Comparison of ENCODE assay signal across 8 cellular contexts in the genomic region with DNA sequence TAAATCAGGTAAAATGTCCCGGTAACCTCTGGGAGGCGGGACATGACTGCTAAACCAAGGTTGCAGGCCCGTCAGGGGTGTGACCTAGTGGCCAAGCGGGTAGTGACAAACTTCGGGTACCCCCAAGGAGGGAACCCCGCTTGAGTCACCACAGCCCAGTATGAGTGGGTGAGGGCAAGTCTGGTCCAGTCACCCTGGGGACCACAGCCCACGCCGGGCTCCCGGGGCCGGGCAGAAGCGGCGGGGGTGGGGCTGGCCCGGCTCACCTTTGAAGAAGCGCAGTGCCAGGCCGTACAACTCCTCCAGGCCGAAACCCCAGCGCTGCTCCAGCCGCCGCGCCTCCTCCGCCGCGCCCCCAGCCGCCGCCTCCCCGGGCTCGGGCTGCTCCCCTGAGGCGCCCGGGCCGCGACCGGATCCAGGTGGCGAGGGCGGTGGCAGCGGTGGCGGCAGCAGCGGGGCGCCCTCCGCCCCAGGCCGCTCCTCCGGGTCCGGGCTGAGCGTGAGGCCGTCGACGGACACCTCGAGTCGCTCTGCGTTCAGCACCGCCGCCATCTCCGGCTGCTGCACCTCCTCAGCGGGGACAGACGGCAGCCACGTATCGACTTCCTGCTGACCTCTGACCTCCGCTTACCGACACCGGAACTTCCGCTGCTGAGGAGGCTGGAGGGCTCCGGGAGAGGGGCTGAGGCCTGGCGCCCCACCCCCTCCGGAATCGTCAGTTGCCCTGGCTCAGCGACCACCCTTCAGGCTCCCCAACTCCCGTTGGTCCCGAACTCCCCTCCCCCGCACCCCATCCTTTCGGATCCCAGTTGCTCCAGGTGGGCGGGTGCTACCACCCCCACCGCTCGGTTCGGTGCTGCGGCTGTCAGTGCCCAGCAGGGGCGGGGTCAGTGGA. TPM values are rescaled to one million over a fixed set of nuclear protein-coding genes. Genes with fewer than 3 reads are reported as not detected.
A peak's percentile ranks its signal among the peaks of the same experiment; 100 is the strongest.
DNase-seq lines count a peak whose midpoint lies in the region; ATAC-seq and TF ChIP-seq lines count a peak whose summit lies in the region.

Gene ACBD3, minus strand, starts transcription at position 618 of the 895 bp plus-strand sequence. Its CDS starts 66 bp downstream, at position 552.

- H3K9me2 ChIP-seq in SK-N-SH, result no peaks in the 10 kb centered on the region

- TF ChIP-seq CTCF in GM10248 (IDR thresholded peaks at IDR 0.05; ENCODE audit: control extremely low read depth, extremely low read depth, low read depth, missing control alignments) (no peak), SK-N-SH (IDR thresholded peaks at IDR 0.05) (peak; percentile 16; the same call in 1 of the 2 replicates)

- peak within 1 kb of the TSS; percentile 77 for H3K9ac ChIP-seq in SK-N-SH

- TF ChIP-seq RAD21 in SK-N-SH (IDR thresholded peaks at IDR 0.05; ENCODE audit: low read length), result no peak

- peak within 1 kb of the TSS; percentile 78 to 88 for H3K27ac ChIP-seq in SK-N-SH (ENCODE audit: low read depth in 2 of 2, low read length in 1 of 2)

- peak within 1 kb of the TSS; percentile 97 for H3K4me3 Mint-ChIP-seq in activated naive CD4-positive, alpha-beta T cell treated with anti-CD3 and anti-CD28 coated beads, Interleukin-2, amount 10 ng/mL, durations not matched to agents 7 days and 5 days

- peaks cover 0 to 12% of the 10 kb centered on the region in 2 experiments; a peak in 3 of 4 replicates for H3K4me1 ChIP-seq in SK-N-SH (ENCODE audit: control insufficient read depth in 1 of 2, insufficient read depth in 2 of 2, low read depth in 1 of 2, low read length in 1 of 2)

- peak within 1 kb of the TSS; percentile 71 to 82 for H3K4me3 ChIP-seq in SK-N-SH (ENCODE audit: low read depth in 2 of 2, low read length in 1 of 2)

- ATAC-seq in HG02588 (IDR thresholded peaks at IDR 0.05; ENCODE audit: unreplicated experiment), result peak; percentile 89

- H2AFZ ChIP-seq in SK-N-SH (ENCODE audit: low read depth), result peak within 1 kb of the TSS; percentile 97

- peaks cover 20% of the 10 kb centered on the region for H3K36me3 Mint-ChIP-seq in activated naive CD4-positive, alpha-beta T cell treated with anti-CD3 and anti-CD28 coated beads, Interleukin-2, amount 10 ng/mL, durations not matched to agents 7 days and 5 days

- H3K36me3 ChIP-seq in SK-N-SH (replicated peaks in 1 of 2; ENCODE audit: control insufficient read depth in 1 of 2, insufficient read depth in 2 of 2, low read length in 1 of 2), result peaks cover 8 to 25% of the 10 kb centered on the region in 2 experiments

- H3K27me3 Mint-ChIP-seq in activated naive CD4-positive, alpha-beta T cell treated with anti-CD3 and anti-CD28 coated beads, Interleukin-2, amount 10 ng/mL, durations not matched to agents 7 days and 5 days, result no peaks in the 10 kb centered on the region

- H4K20me1 ChIP-seq in SK-N-SH (ENCODE audit: insufficient read depth), result peaks cover 40% of the 10 kb centered on the region

- H3K4me2 ChIP-seq in SK-N-SH, result peak within 1 kb of the TSS; percentile 86

- H3K9me3 ChIP-seq in SK-N-SH, result no peaks in the 10 kb centered on the region

- DNase-seq in GM10248 (ENCODE audit: extremely low spot score) (peak; percentile 96), NCI-H1092 (lab: John Stamatoyannopoulos, UW) (peak; percentile 90), SK-N-SH (peak; percentile 98), germinal center (ENCODE audit: low spot score) (peak; percentile 89), nucleus accumbens (lab: John Stamatoyannopoulos, UW) (peak; percentile 6 to 93 (median 81)), superior temporal gyrus (ENCODE audit: extremely low spot score) (peak; percentile 93)
- peak; percentile 92 for DNase-seq in activated naive CD4-positive, alpha-beta T cell treated with anti-CD3 and anti-CD28 coated beads, Interleukin-2, amount 10 ng/mL, durations not matched to agents 7 days and 5 days

- H3K79me2 ChIP-seq in SK-N-SH (ENCODE audit: insufficient read depth), result peaks cover 55% of the 10 kb centered on the region

- H3K27ac Mint-ChIP-seq in activated naive CD4-positive, alpha-beta T cell treated with anti-CD3 and anti-CD28 coated beads, Interleukin-2, amount 10 ng/mL, durations not matched to agents 7 days and 5 days, result peak within 1 kb of the TSS; percentile 95

- no peak for TF ChIP-seq EP300 in SK-N-SH (IDR thresholded peaks at IDR 0.05; ENCODE audit: borderline replicate concordance in 1 of 2, low read depth in 1 of 2, low read length in 1 of 2)

- peaks cover 12% of the 10 kb centered on the region for H3F3A ChIP-seq in SK-N-SH (replicated peaks; ENCODE audit: insufficient read depth)

- CTCF ChIA-PET in GM10248 (lab: Yijun Ruan, JAX), result interaction anchor here (1.0 to 2.7 kb wide), 6 partner anchors 11 to 194 kb away, joined by 3 to 19 read pairs (median 6); no protein-coding TSS in a partner anchor
- CTCF ChIA-PET in SK-N-SH (lab: Yijun Ruan, JAX), result interaction anchor here (0.8 to 7.1 kb wide), 7 partner anchors 11 to 147 kb away, joined by 3 to 48 read pairs (median 5); no protein-coding TSS in a partner anchor
- CTCF ChIA-PET in activated naive CD4-positive, alpha-beta T cell treated with anti-CD3 and anti-CD28 coated beads, Interleukin-2, amount 10 ng/mL, durations not matched to agents 7 days and 5 days (lab: Charles Lee), result interaction anchor here (0.9 kb wide), 1 partner anchor 19 kb away, joined by 3 read pairs; no protein-coding TSS in a partner anchor

- under 1% methylated on average over 22 of the region's 75 CpGs for WGBS in SK-N-SH (ENCODE audit: low lambda C conversion rate)

- POLR2A ChIA-PET in GM10248 (lab: Yijun Ruan, JAX), result interaction anchor here (0.6 kb wide), 1 partner anchor 1540 kb away, joined by 10 read pairs; no protein-coding TSS in a partner anchor
- POLR2A ChIA-PET in SK-N-SH (lab: Yijun Ruan, JAX), result no interaction called here

- H3K27me3 ChIP-seq in SK-N-SH (ENCODE audit: insufficient read depth), result no peaks in the 10 kb centered on the region

- H3K4me1 Mint-ChIP-seq in activated naive CD4-positive, alpha-beta T cell treated with anti-CD3 and anti-CD28 coated beads, Interleukin-2, amount 10 ng/mL, durations not matched to agents 7 days and 5 days, result peaks cover 39% of the 10 kb centered on the region

- no peaks in the 10 kb centered on the region for H3K9me3 Mint-ChIP-seq in activated naive CD4-positive, alpha-beta T cell treated with anti-CD3 and anti-CD28 coated beads, Interleukin-2, amount 10 ng/mL, durations not matched to agents 7 days and 5 days

TF ChIP-seq in SK-N-SH, 30 proteins besides CTCF, POLR2A, EP300 and RAD21 (continues in another document):
- TF ChIP-seq JUND (IDR thresholded peaks at IDR 0.05), result no peak
- TF ChIP-seq TCF12 (IDR thresholded peaks at IDR 0.05), result 0 out of 2 replicates have a peak, but pooled peaks have one; percentile 9
- peak; percentile 85 for TF ChIP-seq TAF1 (IDR thresholded peaks at IDR 0.05; ENCODE audit: borderline replicate concordance, low read depth, low read length)
- TF ChIP-seq POLR2AphosphoS5 (IDR thresholded peaks at IDR 0.05; ENCODE audit: low read depth, low read length), result peak; percentile 96
- no peak for TF ChIP-seq NFIC (IDR thresholded peaks at IDR 0.05; ENCODE audit: borderline replicate concordance)
- no peak for TF ChIP-seq EZH2phosphoT487 (IDR thresholded peaks at IDR 0.05; ENCODE audit: borderline replicate concordance, low read depth)
- TF ChIP-seq TEAD4 (IDR thresholded peaks at IDR 0.05; ENCODE audit: borderline replicate concordance, insufficient read depth), result no peak
- TF ChIP-seq GATA2 (CRISPR knock-in tag; IDR thresholded peaks at IDR 0.05), result no peak
- TF ChIP-seq YY1 (IDR thresholded peaks at IDR 0.05; ENCODE audit: low read depth), result peak; percentile 82
- TF ChIP-seq ELF1 (IDR thresholded peaks at IDR 0.05), result peak; percentile 84
- TF ChIP-seq, protein P1, sequence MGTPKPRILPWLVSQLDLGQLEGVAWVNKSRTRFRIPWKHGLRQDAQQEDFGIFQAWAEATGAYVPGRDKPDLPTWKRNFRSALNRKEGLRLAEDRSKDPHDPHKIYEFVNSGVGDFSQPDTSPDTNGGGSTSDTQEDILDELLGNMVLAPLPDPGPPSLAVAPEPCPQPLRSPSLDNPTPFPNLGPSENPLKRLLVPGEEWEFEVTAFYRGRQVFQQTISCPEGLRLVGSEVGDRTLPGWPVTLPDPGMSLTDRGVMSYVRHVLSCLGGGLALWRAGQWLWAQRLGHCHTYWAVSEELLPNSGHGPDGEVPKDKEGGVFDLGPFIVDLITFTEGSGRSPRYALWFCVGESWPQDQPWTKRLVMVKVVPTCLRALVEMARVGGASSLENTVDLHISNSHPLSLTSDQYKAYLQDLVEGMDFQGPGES (IDR thresholded peaks at IDR 0.05; ENCODE audit: low read depth, low read length), result no peak
- no peak for TF ChIP-seq NRF1 (IDR thresholded peaks at IDR 0.05; ENCODE audit: low read depth, low read length)
- TF ChIP-seq FOXJ3 (CRISPR knock-in tag; IDR thresholded peaks at IDR 0.05), result no peak
- TF ChIP-seq, protein P2, sequence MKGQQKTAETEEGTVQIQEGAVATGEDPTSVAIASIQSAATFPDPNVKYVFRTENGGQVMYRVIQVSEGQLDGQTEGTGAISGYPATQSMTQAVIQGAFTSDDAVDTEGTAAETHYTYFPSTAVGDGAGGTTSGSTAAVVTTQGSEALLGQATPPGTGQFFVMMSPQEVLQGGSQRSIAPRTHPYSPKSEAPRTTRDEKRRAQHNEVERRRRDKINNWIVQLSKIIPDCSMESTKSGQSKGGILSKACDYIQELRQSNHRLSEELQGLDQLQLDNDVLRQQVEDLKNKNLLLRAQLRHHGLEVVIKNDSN (IDR thresholded peaks at IDR 0.05; ENCODE audit: borderline replicate concordance, low read depth), result no peak
- no peak for TF ChIP-seq MEF2A (IDR thresholded peaks at IDR 0.05; ENCODE audit: borderline replicate concordance, low read depth)
- peak; percentile 94 for TF ChIP-seq GABPA (IDR thresholded peaks at IDR 0.05; ENCODE audit: low read depth)
- TF ChIP-seq CHD2 (IDR thresholded peaks at IDR 0.05; ENCODE audit: low read length, partially characterized antibody), result peak; percentile 77
- TF ChIP-seq MAX (IDR thresholded peaks at IDR 0.05; ENCODE audit: low read depth), result peak; percentile 79
- no peak for TF ChIP-seq RCOR1 (IDR thresholded peaks at IDR 0.05; ENCODE audit: low read length)
- no peak for TF ChIP-seq RFX5 (IDR thresholded peaks at IDR 0.05; ENCODE audit: low read length)
- TF ChIP-seq FOSL2 (IDR thresholded peaks at IDR 0.05; ENCODE audit: borderline replicate concordance, low read depth), result no peak
- no peak for TF ChIP-seq SMC3 (IDR thresholded peaks at IDR 0.05; ENCODE audit: low read depth, low read length)
- TF ChIP-seq FOXM1 (IDR thresholded peaks at IDR 0.05; ENCODE audit: low read depth), result no peak

RNA-seq across cellular contexts. Expression of gene ACBD3, which starts in this region (rescaled TPM):
- 17.8 and 26.3 TPM in 2 replicates for polyA plus RNA-seq in SK-N-SH (2012; rRNA removed)
- polyA plus RNA-seq in SK-N-SH (2012; cell fraction: cytosol; rRNA removed), result 25.1 and 30.3 TPM in 2 replicates
- 7.5 and 17.1 TPM in 2 replicates for polyA plus RNA-seq in SK-N-SH (2012; cell fraction: nucleus; rRNA removed)

Comparison
In these comparisons a context has a peak if more than half of its experiments do, and no peak if none do; other contexts are left out.
1. Peak in every context shown above with its lines: DNase-seq, ATAC-seq, H3K4me3 ChIP-seq and H3K27ac ChIP-seq.